In genomic region chr1:40064797-40065492, GRCh38 we compare ENCODE assay signal across 8 cellular contexts. TPM values are rescaled to one million over a fixed set of nuclear protein-coding genes. Genes with fewer than 3 reads are reported as not detected.
DNase-seq lines count a peak whose midpoint lies in the region; ATAC-seq and TF ChIP-seq lines count a peak whose summit lies in the region.

No MANE protein-coding gene starts in this region.

- H3K9me3 ChIP-seq in H9 (ENCODE audit: control insufficient read depth, low read depth, low read length), result no peaks in the 10 kb centered on the region

- ATAC-seq in GM18498 (IDR thresholded peaks at IDR 0.05; ENCODE audit: unreplicated experiment) (peak; percentile 80), GM21723 (IDR thresholded peaks at IDR 0.05; ENCODE audit: unreplicated experiment) (peak; percentile 90), left ventricle myocardium superior (peak; percentile 49)

- intact Hi-C loops in left ventricle myocardium superior (cut with micrococcal nuclease), result no loop called here

- H3K4me3 ChIP-seq in NB4 (ENCODE audit: low read depth, low read length), result no peak overlapping the region

- H3K56ac ChIP-seq in H9 (ENCODE audit: insufficient read length, low read depth, low read length), result no peak overlapping the region

- no peak overlapping the region for H3K18ac ChIP-seq in H9 (ENCODE audit: insufficient read length, low read depth, low read length)

- no peak overlapping the region for H4K91ac ChIP-seq in H9 (ENCODE audit: insufficient read length, low read depth, low read length)

- no peak overlapping the region for H4K5ac ChIP-seq in H9 (ENCODE audit: insufficient read length, low read depth, low read length)

- H3K4me3 Mint-ChIP-seq in H9, result no peak overlapping the region

- no peak overlapping the region for H2BK5ac ChIP-seq in H9 (ENCODE audit: insufficient read length, low read length)

- no peaks in the 10 kb centered on the region for H3K79me1 ChIP-seq in H9 (ENCODE audit: insufficient read depth, low read depth, low read length, poor library complexity, severe bottlenecking)

- no peak overlapping the region for H3K9ac ChIP-seq in H9 (ENCODE audit: extremely low read depth, insufficient read length, low read length)

- H3K9me3 Mint-ChIP-seq in H9, result no peaks in the 10 kb centered on the region

- no CpG with 5 or more reads among the region's 2 CpGs for WGBS in H9 (ENCODE audit: extremely low coverage, insufficient read length, low lambda C conversion rate)

- no peak overlapping the region for H3K4me2 ChIP-seq in H9 (ENCODE audit: insufficient read depth, insufficient read length, low read length)

- H3K27ac ChIP-seq in H9 (ENCODE audit: insufficient read length, low read depth, low read length), result no peak overlapping the region

- H3K27me3 ChIP-seq in H9 (ENCODE audit: insufficient read depth, low read length), result no peaks in the 10 kb centered on the region

- H3K79me2 ChIP-seq in H9 (ENCODE audit: insufficient read depth, low read length), result no peaks in the 10 kb centered on the region

- H3T11ph ChIP-seq in H9 (ENCODE audit: low read length), result no peak overlapping the region

- H2AK5ac ChIP-seq in H9 (ENCODE audit: insufficient read length, low read length), result no peak overlapping the region

- H3K4me1 ChIP-seq in H9 (ENCODE audit: insufficient read depth, low read length), result no peaks in the 10 kb centered on the region

- peaks cover under 1% of the 10 kb centered on the region in 2 experiments; a peak in 3 of 4 replicates for H3K4me1 Mint-ChIP-seq in H9

- peaks cover 52 to 83% (median 80%) of the 10 kb centered on the region in 3 experiments; a peak in 6 of 7 replicates for H3K36me3 Mint-ChIP-seq in H9 (ENCODE audit: insufficient read depth in 1 of 3, low read depth in 3 of 3)

- no peaks in the 10 kb centered on the region for H3K27me3 Mint-ChIP-seq in H9 (ENCODE audit: low read depth)

- H2BK120ac ChIP-seq in H9 (ENCODE audit: low read depth, low read length, poor library complexity, severe bottlenecking), result no peak overlapping the region

- no peak overlapping the region for H3K14ac ChIP-seq in H9 (ENCODE audit: insufficient read depth, low read length)

- H4K20me1 ChIP-seq in H9 (ENCODE audit: control insufficient read depth, insufficient read depth, insufficient read length), result no peaks in the 10 kb centered on the region

- no peak for TF ChIP-seq CTCF in NB4 (IDR thresholded peaks at IDR 0.05; ENCODE audit: low read depth, low read length)
- TF ChIP-seq CTCF in H9 (conservative IDR thresholded peaks at IDR 0.05), result no peak

- peak; percentile 85 for DNase-seq in NB4 (ENCODE audit: low read depth)
- no peak for DNase-seq in left ventricle myocardium superior
- DNase-seq in NCI-H146 (lab: John Stamatoyannopoulos, UW), result no peak
- DNase-seq in hippocampal formation (lab: John Stamatoyannopoulos, UW), result no peak
- DNase-seq in AG08396 (ENCODE audit: low spot score), result no peak
- no peak for DNase-seq in H9

- no peak overlapping the region for H2AFZ ChIP-seq in H9 (ENCODE audit: low read length)

- no peak for TF ChIP-seq POLR2A in NB4 (IDR thresholded peaks at IDR 0.05; ENCODE audit: extremely low read depth, insufficient read length)

- no peaks in the 10 kb centered on the region for H3K23me2 ChIP-seq in H9 (ENCODE audit: insufficient read length, low read depth, low read length, poor library complexity, severe bottlenecking)

- H4K8ac ChIP-seq in H9 (replicated peaks; ENCODE audit: insufficient read length, low read depth, low read length), result no peak overlapping the region

- no peak overlapping the region for H3K4ac ChIP-seq in H9 (ENCODE audit: low read depth, low read length)

- no peak overlapping the region for H2BK20ac ChIP-seq in H9 (ENCODE audit: low read depth, low read length, poor library complexity, severe bottlenecking)

- H2BK15ac ChIP-seq in H9 (ENCODE audit: low read depth, low read length), result no peak overlapping the region

- no peak overlapping the region for H3K23ac ChIP-seq in H9 (ENCODE audit: insufficient read length, low read depth, low read length)

- H3K27ac Mint-ChIP-seq in H9, result no peak overlapping the region; a peak in 1 of 7 replicates

- H2BK12ac ChIP-seq in H9 (ENCODE audit: insufficient read length, low read depth, low read length), result no peak overlapping the region

RNA-seq across cellular contexts. Expression of gene CAP1, which starts 24.4 kb away (rescaled TPM):
- total RNA-seq in left ventricle myocardium superior (69.1 TPM), H9 (2021) (255 and 268 TPM in 2 replicates)

RNA-seq across cellular contexts. Expression of gene PPT1, which starts 32.1 kb away (rescaled TPM):
- 38.9 TPM for total RNA-seq in left ventricle myocardium superior
- total RNA-seq in H9 (2021), result 104 and 109 TPM in 2 replicates
